Comparison of ENCODE assay signal across 26 cellular contexts in the genomic region with DNA sequence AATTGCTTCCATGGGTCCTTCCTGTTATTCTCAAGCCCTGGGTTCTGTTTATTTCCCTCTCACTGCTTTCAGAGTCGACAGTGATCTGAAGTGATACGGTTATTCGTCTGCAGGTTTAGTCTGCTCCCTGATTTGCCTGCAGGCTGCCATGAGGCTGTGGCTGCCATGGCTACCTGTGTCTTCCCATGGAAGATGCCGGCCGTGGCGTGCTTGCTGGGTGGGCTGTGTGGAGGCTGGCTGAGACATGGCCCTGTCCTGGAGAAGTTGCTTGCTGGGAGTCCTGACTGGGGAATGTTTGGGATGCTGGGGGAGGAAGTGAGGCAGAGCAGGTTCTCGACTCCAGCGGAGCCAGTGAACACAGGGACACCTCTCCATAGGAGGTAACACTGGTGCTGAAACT.
"Had no signal": no experiment of that assay in that cellular context is flagged by ENCODE, and none has a peak within 500 bp of the region (broad histone marks: within the 10 kb centered on the region; RNA-seq: fewer than 3 reads in every experiment).

No MANE protein-coding gene starts in this region.

- H3K27ac Mint-ChIP-seq: activated CD4-positive, alpha-beta memory T cell treated with anti-CD3 and anti-CD28 coated beads for 36 hours; activated CD4-positive, alpha-beta T cell treated with anti-CD3 and anti-CD28 coated beads, Interleukin-2, amount 10 ng/mL, durations not matched to agents 24 days and 14 days; activated T-helper 17 cell treated with anti-CD3 and anti-CD28 coated beads, Interleukin-2, amount 50 U/mL, for 72 hours; dendritic cell treated with granulocyte-macrophage colony-stimulating factor and Interleukin-4, amounts not matched to agents 40 ng/mL and 50 ng/mL, for 4 days; progenitor cell of endocrine pancreas; T-helper 17 cell had no signal

- H3K4me1 Mint-ChIP-seq: activated CD4-positive, alpha-beta T cell treated with anti-CD3 and anti-CD28 coated beads, Interleukin-2, amount 10 ng/mL, durations not matched to agents 24 days and 14 days; activated T-helper 17 cell treated with anti-CD3 and anti-CD28 coated beads, Interleukin-2, amount 50 U/mL, for 72 hours; central memory CD8-positive, alpha-beta T cell; T-helper 17 cell had no signal

- H3K9me3 ChIP-seq: left ventricle myocardium inferior, right lobe of liver, testis, transverse colon had no signal

- DNase-seq: activated CD4-positive, alpha-beta memory T cell treated with anti-CD3 and anti-CD28 coated beads for 36 hours; activated CD4-positive, alpha-beta T cell treated with anti-CD3 and anti-CD28 coated beads, Interleukin-2, amount 10 ng/mL, durations not matched to agents 24 days and 14 days; activated gamma-delta T cell treated with Interleukin-2 at 50 U/mL for 16 hours; activated naive CD4-positive, alpha-beta T cell treated with anti-CD3 and anti-CD28 coated beads, Interleukin-2, amount 50 U/mL, for 16 hours; activated T-cell treated with anti-CD3 and anti-CD28 coated beads, Interleukin-2, amount 50 U/mL, for 4 hours; effector CD4-positive, alpha-beta T cell; left ventricle myocardium inferior; mammary epithelial cell; occipital lobe; right lobe of liver; stimulated activated CD4-positive, alpha-beta T cell treated with anti-CD3 and anti-CD28 coated beads, Interleukin-12 subunit alpha, Interleukin-12 subunit beta, amount 100 ng/mL, for 4 hours; stimulated activated CD4-positive, alpha-beta T cell treated with anti-CD3 and anti-CD28 coated beads, Interleukin-4, amount 100 ng/mL, for 1 hour; stimulated activated naive CD8-positive, alpha-beta T cell treated with anti-CD3 and anti-CD28 coated beads, Interleukin-15, Interleukin-2, amounts not matched to agents 100 U/mL and 50 U/mL, for 24 hours; T-helper 17 cell; T1000; testis; transverse colon; WERI-Rb-1 had no signal

- H3K4me1 ChIP-seq: left ventricle myocardium inferior, right lobe of liver, testis, transverse colon had no signal

- H3K4me3 ChIP-seq: left ventricle myocardium inferior, right lobe of liver, skin epidermis, testis, transverse colon had no signal

- H3K36me3 Mint-ChIP-seq: activated CD4-positive, alpha-beta memory T cell treated with anti-CD3 and anti-CD28 coated beads for 36 hours had no signal

- H3K27me3 ChIP-seq: right lobe of liver, testis, transverse colon had no signal

- H3K36me3 ChIP-seq: left ventricle myocardium inferior, right lobe of liver, transverse colon had no signal

- H3K27ac ChIP-seq: epithelial cell of prostate, left ventricle myocardium inferior, right lobe of liver, skin epidermis, testis, transverse colon, WERI-Rb-1 had no signal

- ATAC-seq: activated CD4-positive, CD25-positive, alpha-beta regulatory T cell treated with anti-CD3 and anti-CD28 coated beads, Interleukin-2, amount 50 U/mL, for 24 hours; activated T-cell treated with anti-CD3 and anti-CD28 coated beads, Interleukin-2, amount 50 U/mL, for 4 hours; activated T-helper 17 cell treated with anti-CD3 and anti-CD28 coated beads, Interleukin-2, amount 50 U/mL, for 72 hours; right lobe of liver; stimulated activated naive CD8-positive, alpha-beta T cell treated with anti-CD3 and anti-CD28 coated beads, Interleukin-15, Interleukin-2, amounts not matched to agents 100 U/mL and 50 U/mL, for 24 hours; T-helper 17 cell had no signal

- H3K4me3 Mint-ChIP-seq: activated CD4-positive, alpha-beta memory T cell treated with anti-CD3 and anti-CD28 coated beads for 36 hours; activated CD4-positive, alpha-beta T cell treated with anti-CD3 and anti-CD28 coated beads, Interleukin-2, amount 10 ng/mL, durations not matched to agents 24 days and 14 days; activated T-cell treated with anti-CD3 and anti-CD28 coated beads, Interleukin-2, amount 50 U/mL, for 4 hours; activated T-helper 17 cell treated with anti-CD3 and anti-CD28 coated beads, Interleukin-2, amount 50 U/mL, for 72 hours; central memory CD8-positive, alpha-beta T cell; dendritic cell treated with granulocyte-macrophage colony-stimulating factor and Interleukin-4, amounts not matched to agents 40 ng/mL and 50 ng/mL, for 4 days; nephron; T-helper 17 cell had no signal

- H3K9me3 Mint-ChIP-seq: activated CD4-positive, alpha-beta T cell treated with anti-CD3 and anti-CD28 coated beads, Interleukin-2, amount 10 ng/mL, durations not matched to agents 24 days and 14 days; activated T-cell treated with anti-CD3 and anti-CD28 coated beads, Interleukin-2, amount 50 U/mL, for 4 hours; activated T-helper 17 cell treated with anti-CD3 and anti-CD28 coated beads, Interleukin-2, amount 50 U/mL, for 72 hours; central memory CD8-positive, alpha-beta T cell; dendritic cell treated with granulocyte-macrophage colony-stimulating factor and Interleukin-4, amounts not matched to agents 40 ng/mL and 50 ng/mL, for 4 days had no signal
